ENCODE assay signal across 13 cellular contexts in genomic region chr6:43703512-43704429, GRCh38. TPM values are rescaled to one million over a fixed set of nuclear protein-coding genes. Genes with fewer than 3 reads are reported as not detected.
DNase-seq lines count a peak whose midpoint lies in the region; ATAC-seq and TF ChIP-seq lines count a peak whose summit lies in the region.
"Had no signal": no experiment of that assay in that cellular context is flagged by ENCODE, and none has a peak within 500 bp of the region (broad histone marks: within the 10 kb centered on the region; RNA-seq: fewer than 3 reads in every experiment).

No MANE protein-coding gene starts in this region.

- H3K9me3 Mint-ChIP-seq in endodermal cell = no peaks in the 10 kb centered on the region
- H3K9me3 Mint-ChIP-seq: immature natural killer cell had no signal

- no peaks in the 10 kb centered on the region for H3K9me3 ChIP-seq in endodermal cell (ENCODE audit: control insufficient read depth, low read length)
- H3K9me3 ChIP-seq in neuronal stem cell (replicated peaks in 1 of 2; ENCODE audit: control insufficient read depth in 2 of 2, insufficient read depth in 1 of 2, low read depth in 1 of 2, low read length in 2 of 2) = no peaks in the 10 kb centered on the region
- no peaks in the 10 kb centered on the region for H3K9me3 ChIP-seq in osteoblast (ENCODE audit: low read depth, low read length)
- H3K9me3 ChIP-seq: BLaER1 had no signal

- no peak overlapping the region for H3K4me2 ChIP-seq in KMS-11
- H3K4me2 ChIP-seq in neuronal stem cell (ENCODE audit: insufficient read depth, low read length, poor library complexity, severe bottlenecking) = no peak overlapping the region
- no peak overlapping the region for H3K4me2 ChIP-seq in osteoblast (ENCODE audit: insufficient read depth, low read length)

- H3K9ac ChIP-seq in KMS-11 = no peak overlapping the region
- no peak overlapping the region for H3K9ac ChIP-seq in endodermal cell (ENCODE audit: extremely low read depth, low read length, poor library complexity, severe bottlenecking)
- no peak overlapping the region for H3K9ac ChIP-seq in neuronal stem cell (ENCODE audit: low read depth, low read length, poor library complexity)
- H3K9ac ChIP-seq: BLaER1 had no signal

- H3K27ac ChIP-seq in ACC112 (ENCODE audit: low read depth, low read length) = peak overlapping the region; percentile 86
- peak overlapping the region; percentile 77; the same call in 1 of the 2 replicates for H3K27ac ChIP-seq in KMS-11
- H3K27ac ChIP-seq in endodermal cell (ENCODE audit: low read depth, low read length) = no peak overlapping the region
- H3K27ac ChIP-seq in neuronal stem cell (replicated peaks; ENCODE audit: low read length) = peak overlapping the region; percentile 93
- H3K27ac ChIP-seq in osteoblast (ENCODE audit: low read depth, low read length) = no peak overlapping the region
- H3K27ac ChIP-seq: BLaER1 had no signal

- no peaks in the 10 kb centered on the region for H3K79me1 ChIP-seq in neuronal stem cell (ENCODE audit: low read depth, low read length)

- H2BK15ac ChIP-seq in neuronal stem cell (ENCODE audit: low read length) = no peak overlapping the region

- peak overlapping the region; percentile 90 for H3K27ac Mint-ChIP-seq in endodermal cell

- H3K4me3 ChIP-seq in ACC112 (ENCODE audit: low read depth, low read length) (no peak overlapping the region), KMS-11 (IDR thresholded peaks at IDR 0.05; ENCODE audit: insufficient read depth, low read depth, low read length) (no peak overlapping the region), endodermal cell (ENCODE audit: low read length) (no peak overlapping the region), neuronal stem cell (ENCODE audit: low read length in 2 of 2) (no peak overlapping the region), osteoblast (ENCODE audit: insufficient read depth, low read length) (no peak overlapping the region)
- H3K4me3 ChIP-seq: BLaER1 had no signal

- H3K27me3 Mint-ChIP-seq in endodermal cell (ENCODE audit: insufficient read depth) = no peaks in the 10 kb centered on the region

- TF ChIP-seq CTCF in KMS-11 (conservative IDR thresholded peaks at IDR 0.05; ENCODE audit: low read depth, low read length) = no peak
- TF ChIP-seq CTCF in endodermal cell (conservative IDR thresholded peaks at IDR 0.05) = no peak
- no peak for TF ChIP-seq CTCF in osteoblast (IDR thresholded peaks at IDR 0.05; ENCODE audit: extremely low read depth, low read depth, low read length)

- H3K27me3 ChIP-seq in ACC112 (ENCODE audit: insufficient read depth, low read length) (no peaks in the 10 kb centered on the region), KMS-11 (ENCODE audit: insufficient read depth, low read depth) (no peaks in the 10 kb centered on the region), endodermal cell (ENCODE audit: control insufficient read depth, insufficient read depth, low read length, poor library complexity, severe bottlenecking) (no peaks in the 10 kb centered on the region), neuronal stem cell (ENCODE audit: control insufficient read depth in 3 of 3, insufficient read depth in 3 of 3, low read depth in 1 of 3, low read length in 3 of 3) (no peaks in the 10 kb centered on the region), osteoblast (ENCODE audit: insufficient read depth, low read length) (no peaks in the 10 kb centered on the region)
- H3K27me3 ChIP-seq: BLaER1 had no signal

- H2AFZ ChIP-seq in ACC112 (ENCODE audit: low read length, unreplicated experiment) (peak overlapping the region; percentile 86), KMS-11 (ENCODE audit: low read depth) (no peak overlapping the region), neuronal stem cell (ENCODE audit: low read length) (peak overlapping the region; percentile 81), osteoblast (ENCODE audit: low read length) (no peak overlapping the region)

- H2AK5ac ChIP-seq in neuronal stem cell (ENCODE audit: low read depth, low read length) = no peak overlapping the region

- H4K91ac ChIP-seq in neuronal stem cell (ENCODE audit: low read depth, low read length, poor library complexity) = no peak overlapping the region

- no peak overlapping the region for H4K8ac ChIP-seq in neuronal stem cell (ENCODE audit: low read depth, low read length)

- H3K4me1 Mint-ChIP-seq in endodermal cell = peaks cover 67% of the 10 kb centered on the region
- H3K4me1 Mint-ChIP-seq: immature natural killer cell had no signal

- H3K36me3 ChIP-seq in ACC112 (ENCODE audit: insufficient read depth, low read length) (no peaks in the 10 kb centered on the region), KMS-11 (ENCODE audit: insufficient read depth) (no peaks in the 10 kb centered on the region), endodermal cell (ENCODE audit: control insufficient read depth, insufficient read depth, low read length) (no peaks in the 10 kb centered on the region), neuronal stem cell (replicated peaks in 1 of 2; ENCODE audit: control insufficient read depth in 2 of 2, insufficient read depth in 2 of 2, low read length in 2 of 2) (no peaks in the 10 kb centered on the region), osteoblast (ENCODE audit: insufficient read depth, low read length) (no peaks in the 10 kb centered on the region)
- H3K36me3 ChIP-seq: BLaER1 had no signal

- no peaks in the 10 kb centered on the region for H4K20me1 ChIP-seq in KMS-11 (ENCODE audit: insufficient read depth)
- no peaks in the 10 kb centered on the region for H4K20me1 ChIP-seq in osteoblast (ENCODE audit: insufficient read depth, low read length)
- H4K20me1 ChIP-seq: BLaER1 had no signal

- H3K36me3 Mint-ChIP-seq in endodermal cell (ENCODE audit: low read depth) = no peaks in the 10 kb centered on the region
- H3K36me3 Mint-ChIP-seq: immature natural killer cell had no signal

- H3K4me1 ChIP-seq in ACC112 (ENCODE audit: control insufficient read depth, insufficient read depth, low read length, unreplicated experiment) (peaks cover 42% of the 10 kb centered on the region), KMS-11 (ENCODE audit: low read depth, poor library complexity, severe bottlenecking) (peaks cover 57% of the 10 kb centered on the region), endodermal cell (ENCODE audit: control insufficient read depth, insufficient read depth, low read length) (peaks cover 41% of the 10 kb centered on the region), neuronal stem cell (ENCODE audit: control insufficient read depth in 2 of 2, insufficient read depth in 1 of 2, low read depth in 1 of 2, low read length in 2 of 2) (peaks cover 25 to 58% of the 10 kb centered on the region in 2 donors), osteoblast (ENCODE audit: insufficient read depth, low read length) (peaks cover 29% of the 10 kb centered on the region)

- H3K14ac ChIP-seq in neuronal stem cell (ENCODE audit: low read length) = no peak overlapping the region

- no peak overlapping the region for H3K4me3 Mint-ChIP-seq in endodermal cell
- H3K4me3 Mint-ChIP-seq: immature natural killer cell had no signal

- DNase-seq in endodermal cell = no peak
- DNase-seq in neuronal stem cell (ENCODE audit: low spot score) = no peak
- DNase-seq in osteoblast (ENCODE audit: insufficient read length, low spot score, missing footprints) = no peak
- DNase-seq in AG20443 (ENCODE audit: low spot score) = no peak
- DNase-seq: activated naive CD4-positive, alpha-beta T cell; effector memory CD4-positive, alpha-beta T cell; immature natural killer cell; stimulated activated naive CD4-positive, alpha-beta T cell had no signal

- H2BK120ac ChIP-seq in neuronal stem cell (ENCODE audit: low read depth, low read length) = no peak overlapping the region

- no peak overlapping the region for H2BK5ac ChIP-seq in neuronal stem cell (ENCODE audit: low read length)

- no peak overlapping the region for H3K4ac ChIP-seq in neuronal stem cell (ENCODE audit: low read length)

- H3K23ac ChIP-seq in neuronal stem cell (ENCODE audit: low read depth, low read length, poor library complexity) = no peak overlapping the region

- H3K79me2 ChIP-seq in ACC112 (ENCODE audit: control insufficient read depth, insufficient read depth, low read length, unreplicated experiment) = no peaks in the 10 kb centered on the region
- no peaks in the 10 kb centered on the region for H3K79me2 ChIP-seq in KMS-11 (ENCODE audit: insufficient read depth, low read depth)
- H3K79me2 ChIP-seq in osteoblast (ENCODE audit: insufficient read depth, low read length) = no peaks in the 10 kb centered on the region

- peak overlapping the region; percentile 51 for H3K18ac ChIP-seq in neuronal stem cell (ENCODE audit: low read length)

- ATAC-seq in GM21528 (IDR thresholded peaks at IDR 0.05; ENCODE audit: low FRiP score, unreplicated experiment) = no peak
- no peak for ATAC-seq in activated CD4-positive, CD25-positive, alpha-beta regulatory T cell treated with anti-CD3 and anti-CD28 coated beads, Interleukin-2, amount 50 U/mL, for 24 hours

- WGBS in endodermal cell (ENCODE audit: insufficient coverage in 1 of 2, insufficient read length in 1 of 2), 2 experiments = 93 to 100% methylated on average over 3 to 8 of the region's 8 CpGs
- no CpG with 5 or more reads among the region's 8 CpGs for WGBS in neuronal stem cell (ENCODE audit: extremely low coverage in 2 of 2, insufficient read length in 2 of 2, insufficient replicate concordance in 1 of 2), 2 donors

- no peak overlapping the region for H2BK12ac ChIP-seq in neuronal stem cell (ENCODE audit: low read length)

RNA-seq across cellular contexts. Expression of gene MRPS18A, which starts 16.2 kb away (rescaled TPM):
- 10 to 100 TPM; 53.6 to 58.8 TPM for total RNA-seq in endodermal cell
- polyA plus RNA-seq in endodermal cell (2013, experiment 1 of 2) = 50.7 TPM
- 50.8 TPM for polyA plus RNA-seq in endodermal cell (2013, experiment 2 of 2)
- polyA plus RNA-seq in neuronal stem cell (2013, experiment 1 of 2) = 52.5 TPM
- polyA plus RNA-seq in neuronal stem cell (2013, experiment 2 of 2) = 51.4 TPM
- total RNA-seq in osteoblast = 27.5 and 30.4 TPM in 2 replicates

RNA-seq across cellular contexts. Expression of gene RSPH9, which starts 58.9 kb away (rescaled TPM):
- total RNA-seq in endodermal cell (under 1 TPM; 0.44 to 0.64 TPM), osteoblast (under 0.01 and 0.36 TPM in 2 replicates)
- 1.7 TPM for polyA plus RNA-seq in endodermal cell (2013, experiment 1 of 2)
- polyA plus RNA-seq in endodermal cell (2013, experiment 2 of 2) = 1.2 TPM
- 1.8 TPM for polyA plus RNA-seq in neuronal stem cell (2013, experiment 1 of 2)
- polyA plus RNA-seq in neuronal stem cell (2013, experiment 2 of 2) = 1.5 TPM

Comparison
In these comparisons a context has a peak if more than half of its experiments do, and no peak if none do; other contexts are left out.
1. H2AFZ ChIP-seq: peak in ACC112 (single experiment) and neuronal stem cell (single experiment); none in KMS-11 (single experiment) and osteoblast (single experiment).
2. H3K27ac ChIP-seq: peak in ACC112 (single experiment), KMS-11 (single experiment) and neuronal stem cell (single experiment); none in endodermal cell (single experiment) and osteoblast (single experiment).